Comparison of ENCODE assay signal across 9 cellular contexts in the genomic region with DNA sequence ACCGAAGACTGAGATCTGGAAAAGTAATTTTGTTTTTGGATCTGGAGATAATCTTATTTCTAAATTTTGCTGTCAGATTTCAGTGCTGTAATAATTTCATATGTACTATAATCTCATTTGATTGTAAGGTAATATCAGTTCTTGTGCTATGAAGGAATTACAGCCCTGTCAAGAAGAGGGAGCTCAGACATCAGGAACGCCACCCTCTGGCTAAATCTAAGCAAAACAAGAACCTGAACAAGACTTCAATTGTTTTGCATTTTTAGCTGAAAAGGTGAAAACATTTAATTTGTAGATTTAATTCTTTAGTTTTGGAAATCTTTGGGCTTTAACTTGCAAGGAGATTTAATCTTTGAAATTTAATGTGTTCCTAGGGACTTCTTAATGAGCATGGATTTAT.
DNase-seq lines count a peak whose midpoint lies in the region; ATAC-seq and TF ChIP-seq lines count a peak whose summit lies in the region.
"Had no signal": no experiment of that assay in that cellular context is flagged by ENCODE, and none has a peak within 500 bp of the region (broad histone marks: within the 10 kb centered on the region; RNA-seq: fewer than 3 reads in every experiment).

No MANE protein-coding gene starts in this region.

- no peak overlapping the region for H3K9ac ChIP-seq in Karpas-422 (ENCODE audit: low read length)

- no peaks in the 10 kb centered on the region for H3K27me3 Mint-ChIP-seq in activated T-cell treated with anti-CD3 and anti-CD28 coated beads, Interleukin-2, amount 50 U/mL, for 24 hours

- H4K20me1 ChIP-seq in Karpas-422 (ENCODE audit: insufficient read depth, low read depth, low read length) = no peaks in the 10 kb centered on the region

- in situ Hi-C loops in astrocyte of the spinal cord (cut with HindIII; ENCODE audit: low sequenced_read_pairs) = no loop called here

- H3K27me3 ChIP-seq in Karpas-422 (ENCODE audit: low read length) = no peaks in the 10 kb centered on the region

- DNase-seq in DMS114 treated with DMSO at 0.1 percent for 48 hours (lab: John Stamatoyannopoulos, UW; ENCODE audit: unreplicated experiment) (peak; percentile 1), Karpas-422 (peak; percentile 57), astrocyte of the spinal cord (ENCODE audit: low read depth, low spot score) (peak; percentile 9), lung microvascular endothelial cell (ENCODE audit: low read depth in 2 of 2) (peak; percentile 66 to 86), retina (no peak), 8988T (no peak)
- DNase-seq in activated T-cell treated with anti-CD3 and anti-CD28 coated beads, Interleukin-2, amount 50 U/mL, for 24 hours = no peak

- H3K79me2 ChIP-seq in Karpas-422 (ENCODE audit: low read length) = no peaks in the 10 kb centered on the region

- H3K4me3 ChIP-seq in Karpas-422 (ENCODE audit: low read length) (no peak overlapping the region), astrocyte of the spinal cord (ENCODE audit: low read depth, low read length) (no peak overlapping the region)
- H3K4me3 ChIP-seq: SK-N-MC had no signal

- ATAC-seq in GM18511 (IDR thresholded peaks at IDR 0.05; ENCODE audit: unreplicated experiment) = no peak

- no peaks in the 10 kb centered on the region for H3K4me1 ChIP-seq in Karpas-422 (ENCODE audit: low read length)

- peaks cover 7% of the 10 kb centered on the region; the same call in 1 of the 2 replicates for H3K9me3 ChIP-seq in Karpas-422 (ENCODE audit: low read length)

- H3K9me2 ChIP-seq in Karpas-422 (replicated peaks; ENCODE audit: insufficient read depth, low read length) = no peaks in the 10 kb centered on the region

- no peak overlapping the region for H3K27ac Mint-ChIP-seq in activated T-cell treated with anti-CD3 and anti-CD28 coated beads, Interleukin-2, amount 50 U/mL, for 24 hours

- no peak overlapping the region for H3K4me2 ChIP-seq in Karpas-422 (ENCODE audit: low read depth, low read length, poor library complexity, severe bottlenecking)

- H3K9me3 Mint-ChIP-seq in activated T-cell treated with anti-CD3 and anti-CD28 coated beads, Interleukin-2, amount 50 U/mL, for 24 hours = peaks cover 5% of the 10 kb centered on the region

- TF ChIP-seq CTCF in astrocyte of the spinal cord (IDR thresholded peaks at IDR 0.05; ENCODE audit: low read depth, low read length) = peak; percentile 29

- no peak overlapping the region for H2AFZ ChIP-seq in Karpas-422 (ENCODE audit: low read length)

- no peaks in the 10 kb centered on the region for H3K36me3 Mint-ChIP-seq in activated T-cell treated with anti-CD3 and anti-CD28 coated beads, Interleukin-2, amount 50 U/mL, for 24 hours (ENCODE audit: low read depth)

- no peaks in the 10 kb centered on the region for H3K36me3 ChIP-seq in Karpas-422 (ENCODE audit: insufficient read depth, low read length)

- H3K27ac ChIP-seq in Karpas-422 (ENCODE audit: low read length) = no peak overlapping the region
- H3K27ac ChIP-seq: SK-N-MC had no signal

- no peak overlapping the region for H3K4me3 Mint-ChIP-seq in activated T-cell treated with anti-CD3 and anti-CD28 coated beads, Interleukin-2, amount 50 U/mL, for 24 hours

- no peaks in the 10 kb centered on the region for H3K4me1 Mint-ChIP-seq in activated T-cell treated with anti-CD3 and anti-CD28 coated beads, Interleukin-2, amount 50 U/mL, for 24 hours (ENCODE audit: low read depth)

Comparison
In these comparisons a context has a peak if more than half of its experiments do, and no peak if none do; other contexts are left out.
1. DNase-seq: peak in DMS114 treated with DMSO at 0.1 percent for 48 hours (single experiment), Karpas-422 (single experiment), astrocyte of the spinal cord (single experiment) and lung microvascular endothelial cell (2 of 2); none in retina (single experiment), 8988T (single experiment) and activated T-cell treated with anti-CD3 and anti-CD28 coated beads, Interleukin-2, amount 50 U/mL, for 24 hours (single experiment).